14 cellular contexts compared by ENCODE assay signal in genomic region chr21:41559658-41560599, GRCh38. TPM values are rescaled to one million over a fixed set of nuclear protein-coding genes. Genes with fewer than 3 reads are reported as not detected.
DNase-seq lines count a peak whose midpoint lies in the region; ATAC-seq and TF ChIP-seq lines count a peak whose summit lies in the region.
"Had no signal": no experiment of that assay in that cellular context is flagged by ENCODE, and none has a peak within 500 bp of the region (broad histone marks: within the 10 kb centered on the region; RNA-seq: fewer than 3 reads in every experiment).

No MANE protein-coding gene starts in this region.

- in situ Hi-C loops in ACHN (cut with HindIII; ENCODE audit: low pct_ligation_motif_present, low pct_unique_long_range_greater_than_20kb, low sequenced_read_pairs) = no loop called here

- H3K4me1 Mint-ChIP-seq in activated T-cell treated with anti-CD3 and anti-CD28 coated beads, Interleukin-2, amount 50 U/mL, for 4 hours (ENCODE audit: low read depth) = peaks cover 5% of the 10 kb centered on the region
- H3K4me1 Mint-ChIP-seq in stimulated activated naive CD8-positive, alpha-beta T cell treated with anti-CD3 and anti-CD28 coated beads, Interleukin-15, amount 100 ng/mL, for 72 hours = peaks cover 2% of the 10 kb centered on the region

- TF ChIP-seq POLR2A in lower leg skin (IDR thresholded peaks at IDR 0.05) = no peak
- TF ChIP-seq POLR2A in uterus (IDR thresholded peaks at IDR 0.05) = no peak

- H3K4me3 ChIP-seq in duodenal mucosa (ENCODE audit: low read depth in 1 of 2, low read length in 2 of 2) (peak overlapping the region in 1 of 2 donors; percentile 17), lower leg skin (ENCODE audit: low read depth, poor library complexity, severe bottlenecking) (no peak overlapping the region), uterus (no peak overlapping the region)
- H3K4me3 ChIP-seq: heart right ventricle, skin epidermis had no signal

- TF ChIP-seq CTCF in lower leg skin (IDR thresholded peaks at IDR 0.05) (no peak), uterus (IDR thresholded peaks at IDR 0.05) (no peak)

- H3K4me1 ChIP-seq in duodenal mucosa (ENCODE audit: control insufficient read depth in 1 of 2, insufficient read depth in 2 of 2, low read length in 2 of 2) = peaks cover 43 to 64% of the 10 kb centered on the region in 2 donors
- no peaks in the 10 kb centered on the region for H3K4me1 ChIP-seq in uterus

- ATAC-seq in activated T-cell treated with anti-CD3 and anti-CD28 coated beads, Interleukin-2, amount 50 U/mL, for 4 hours = peak; percentile 48 to 69
- peak; percentile 84 for ATAC-seq in stimulated activated naive CD8-positive, alpha-beta T cell treated with anti-CD3 and anti-CD28 coated beads, Interleukin-15, amount 100 ng/mL, for 72 hours

- WGBS in lower leg skin, 2 donors = 38 to 46% methylated on average over 14 of the region's 14 CpGs

- H3K9ac ChIP-seq in duodenal mucosa (ENCODE audit: low read depth in 1 of 2, low read length in 2 of 2) = peak overlapping the region; percentile 22 to 35

- H3K27ac ChIP-seq in duodenal mucosa (ENCODE audit: low read depth, low read length) (peak overlapping the region; percentile 69), uterus (no peak overlapping the region)
- H3K27ac ChIP-seq: heart right ventricle had no signal

- H3K36me3 Mint-ChIP-seq in activated T-cell treated with anti-CD3 and anti-CD28 coated beads, Interleukin-2, amount 50 U/mL, for 4 hours (ENCODE audit: insufficient read depth) = no peaks in the 10 kb centered on the region

- no peaks in the 10 kb centered on the region for H3K9me3 Mint-ChIP-seq in activated T-cell treated with anti-CD3 and anti-CD28 coated beads, Interleukin-2, amount 50 U/mL, for 4 hours
- no peaks in the 10 kb centered on the region for H3K9me3 Mint-ChIP-seq in stimulated activated naive CD8-positive, alpha-beta T cell treated with anti-CD3 and anti-CD28 coated beads, Interleukin-15, amount 100 ng/mL, for 72 hours
- H3K9me3 Mint-ChIP-seq: T-helper 1 cell treated with Interleukin-12 subunit alpha and Interleukin-12 subunit beta and Interleukin-4 antibody, amounts not matched to agents 30 μg/mL and 1 μg/mL, for 36 hours had no signal

- H3K9me3 ChIP-seq in duodenal mucosa (ENCODE audit: control insufficient read depth in 1 of 2, low read length in 2 of 2) (no peaks in the 10 kb centered on the region), uterus (no peaks in the 10 kb centered on the region)
- H3K9me3 ChIP-seq: heart right ventricle had no signal

- no peak overlapping the region for H3K4me3 Mint-ChIP-seq in activated T-cell treated with anti-CD3 and anti-CD28 coated beads, Interleukin-2, amount 50 U/mL, for 4 hours
- H3K4me3 Mint-ChIP-seq in stimulated activated naive CD8-positive, alpha-beta T cell treated with anti-CD3 and anti-CD28 coated beads, Interleukin-15, amount 100 ng/mL, for 72 hours = no peak overlapping the region
- H3K4me3 Mint-ChIP-seq: activated T-helper 1 cell treated with anti-CD3 and anti-CD28 coated beads, Interleukin-12 subunit alpha, Interleukin-12 subunit beta, Interleukin-2, Interleukin-4 antibody, amounts not matched to agents 30 ng/mL and 10 ng/mL and 1 ng/mL, durations not matched to agents 14 hours and 24 hours and 36 hours; T-helper 1 cell treated with Interleukin-12 subunit alpha and Interleukin-12 subunit beta and Interleukin-4 antibody, amounts not matched to agents 30 μg/mL and 1 μg/mL, for 36 hours had no signal

- H3K27me3 ChIP-seq in duodenal mucosa (ENCODE audit: control insufficient read depth in 1 of 2, insufficient read depth in 2 of 2, low read length in 2 of 2) = peaks cover 0 to 3% of the 10 kb centered on the region in 2 donors
- no peaks in the 10 kb centered on the region for H3K27me3 ChIP-seq in uterus

- intact Hi-C loops in lower leg skin (cut with DNase I; ENCODE audit: low total_unique reads) (no loop called here), uterus (cut with DNase I; ENCODE audit: low total_unique reads) (no loop called here)

- no peak overlapping the region for H3K27ac Mint-ChIP-seq in stimulated activated naive CD8-positive, alpha-beta T cell treated with anti-CD3 and anti-CD28 coated beads, Interleukin-15, amount 100 ng/mL, for 72 hours
- H3K27ac Mint-ChIP-seq: activated T-helper 1 cell treated with anti-CD3 and anti-CD28 coated beads, Interleukin-12 subunit alpha, Interleukin-12 subunit beta, Interleukin-2, Interleukin-4 antibody, amounts not matched to agents 30 ng/mL and 10 ng/mL and 1 ng/mL, durations not matched to agents 14 hours and 24 hours and 36 hours; T-helper 1 cell treated with Interleukin-12 subunit alpha and Interleukin-12 subunit beta and Interleukin-4 antibody, amounts not matched to agents 30 μg/mL and 1 μg/mL, for 36 hours had no signal

- no peak for DNase-seq in activated T-cell treated with anti-CD3 and anti-CD28 coated beads, Interleukin-2, amount 50 U/mL, for 4 hours
- DNase-seq in activated T-cell treated with anti-CD3 and anti-CD28 coated beads, Interleukin-2, amount 50 U/mL, for 1 hour = no peak
- DNase-seq in HS-5 (ENCODE audit: low read depth) = peak; percentile 90
- peak in 1 of 2 donors; percentile 19 for DNase-seq in stimulated activated naive CD8-positive, alpha-beta T cell treated with anti-CD3 and anti-CD28 coated beads, Interleukin-15, amount 100 ng/mL, for 72 hours
- DNase-seq in lower leg skin (ENCODE audit: low spot score in 2 of 2) = no peak
- no peak for DNase-seq in uterus
- no peak for DNase-seq in ACHN
- DNase-seq: heart right ventricle, Karpas-422, NCI-H82 had no signal

- H3K36me3 ChIP-seq in duodenal mucosa (ENCODE audit: control insufficient read depth in 1 of 2, insufficient read depth in 2 of 2, low read length in 2 of 2) = no peaks in the 10 kb centered on the region
- H3K36me3 ChIP-seq in uterus = no peaks in the 10 kb centered on the region
- H3K36me3 ChIP-seq: heart right ventricle had no signal

- H3K27me3 Mint-ChIP-seq in activated T-cell treated with anti-CD3 and anti-CD28 coated beads, Interleukin-2, amount 50 U/mL, for 4 hours (ENCODE audit: low read depth) = peaks cover 30% of the 10 kb centered on the region
- H3K27me3 Mint-ChIP-seq in stimulated activated naive CD8-positive, alpha-beta T cell treated with anti-CD3 and anti-CD28 coated beads, Interleukin-15, amount 100 ng/mL, for 72 hours = peaks cover 37% of the 10 kb centered on the region

RNA-seq across cellular contexts. Expression of gene TMPRSS2, which starts 52.0 kb away (rescaled TPM):
- under 1 TPM; 0.24 to 0.33 (median 0.30) TPM for total RNA-seq in activated T-cell treated with anti-CD3 and anti-CD28 coated beads, Interleukin-2, amount 50 U/mL, for 4 hours
- total RNA-seq in lower leg skin (10 to 100 TPM in 2 of 4 donors, 1 to 10 TPM in 2; 5.1 to 19.2 (median 12.1) TPM), uterus (1 to 10 TPM in 1 of 4 donors, under 1 TPM in 1, not detected in 2; 0.26 to 1.5 TPM)
- total RNA-seq: activated T-helper 1 cell treated with anti-CD3 and anti-CD28 coated beads, Interleukin-12 subunit alpha, Interleukin-12 subunit beta, Interleukin-2, Interleukin-4 antibody, amounts not matched to agents 30 ng/mL and 10 ng/mL and 1 ng/mL, durations not matched to agents 14 hours and 24 hours and 36 hours; heart right ventricle had no signal
